ENCODE assay signal across 9 cellular contexts in the genomic region with DNA sequence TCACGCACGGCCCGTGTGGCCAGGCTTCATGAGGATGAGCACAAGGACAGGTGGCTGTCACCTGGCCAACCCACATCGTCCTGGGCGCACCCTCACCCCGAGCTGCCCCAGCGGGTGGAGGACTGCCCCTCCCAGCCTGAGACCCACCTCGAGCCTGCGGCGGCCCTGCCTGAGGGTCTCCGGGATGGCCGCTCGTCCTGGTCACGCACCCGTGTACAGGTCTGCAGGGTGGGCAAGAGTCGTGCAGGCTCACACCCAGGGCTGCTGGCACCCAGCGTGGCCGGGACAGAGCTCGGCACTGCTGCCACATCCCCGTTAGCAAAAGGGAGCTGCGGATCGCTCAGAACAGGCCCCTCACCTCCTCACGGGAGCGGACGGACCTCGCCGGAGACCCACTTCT. TPM values are rescaled to one million over a fixed set of nuclear protein-coding genes. Genes with fewer than 3 reads are reported as not detected.
"Had no signal": no experiment of that assay in that cellular context is flagged by ENCODE, and none has a peak within 500 bp of the region (broad histone marks: within the 10 kb centered on the region; RNA-seq: fewer than 3 reads in every experiment).

No MANE protein-coding gene starts in this region.

- FAIRE-seq: H54, HTR-8/SVneo had no signal

- H3K27ac ChIP-seq: GM23248 had no signal

- H3K4me3 ChIP-seq: GM23248 had no signal

- DNase-seq: GM23248, GOT3, H9, HCEC 1CT, KBM-7 had no signal

- H2AFZ ChIP-seq: GM23248 had no signal

- H3K36me3 Mint-ChIP-seq: IgD-negative memory B cell had no signal

- H3K4me1 Mint-ChIP-seq: IgD-negative memory B cell had no signal

- H3K9ac ChIP-seq: GM23248 had no signal

- H3K4me3 Mint-ChIP-seq: H9, IgD-negative memory B cell had no signal

- H3K27ac Mint-ChIP-seq: H9 had no signal

RNA-seq across cellular contexts. Expression of a gene that starts 14.4 kb away (rescaled TPM):
- total RNA-seq: GM23248, HT-29 had no signal
- polyA plus RNA-seq: GM23248, IgD-negative memory B cell had no signal

RNA-seq across cellular contexts. Expression of a gene that starts 22.1 kb away (rescaled TPM):
- total RNA-seq: GM23248, HT-29 had no signal
- polyA plus RNA-seq: GM23248, IgD-negative memory B cell had no signal
